ENCODE assay signal across 1 cellular context in the genomic region with DNA sequence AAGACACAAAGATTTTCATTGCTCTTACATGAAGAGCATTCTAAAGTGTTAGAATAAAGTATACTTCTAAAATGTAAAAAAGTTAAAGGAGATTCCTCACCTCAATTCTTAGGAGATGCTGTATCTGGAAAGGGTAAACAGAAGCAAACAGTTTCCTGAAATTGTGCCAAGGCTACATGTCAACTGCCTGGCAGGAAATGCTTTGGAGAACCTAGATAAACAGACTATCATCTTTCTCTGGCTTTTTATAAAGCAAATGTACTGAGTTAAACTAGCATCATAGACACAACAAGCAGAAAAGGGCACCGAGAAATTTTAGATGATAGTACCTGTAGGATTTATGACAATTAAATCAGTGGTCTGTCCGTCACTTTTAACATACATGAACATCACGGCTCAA.
TF ChIP-seq lines count a peak whose summit lies in the region.

No MANE protein-coding gene starts in this region.

TF ChIP-seq in SK-N-SH treated with all-trans-retinoic acid at 6 μM for 48 hours, 23 proteins besides CTCF, POLR2A, EP300 and RAD21 (continued from another document):
- TF ChIP-seq, protein P1, sequence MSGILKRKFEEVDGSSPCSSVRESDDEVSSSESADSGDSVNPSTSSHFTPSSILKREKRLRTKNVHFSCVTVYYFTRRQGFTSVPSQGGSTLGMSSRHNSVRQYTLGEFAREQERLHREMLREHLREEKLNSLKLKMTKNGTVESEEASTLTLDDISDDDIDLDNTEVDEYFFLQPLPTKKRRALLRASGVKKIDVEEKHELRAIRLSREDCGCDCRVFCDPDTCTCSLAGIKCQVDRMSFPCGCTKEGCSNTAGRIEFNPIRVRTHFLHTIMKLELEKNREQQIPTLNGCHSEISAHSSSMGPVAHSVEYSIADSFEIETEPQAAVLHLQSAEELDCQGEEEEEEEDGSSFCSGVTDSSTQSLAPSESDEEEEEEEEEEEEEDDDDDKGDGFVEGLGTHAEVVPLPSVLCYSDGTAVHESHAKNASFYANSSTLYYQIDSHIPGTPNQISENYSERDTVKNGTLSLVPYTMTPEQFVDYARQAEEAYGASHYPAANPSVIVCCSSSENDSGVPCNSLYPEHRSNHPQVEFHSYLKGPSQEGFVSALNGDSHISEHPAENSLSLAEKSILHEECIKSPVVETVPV (CRISPR knock-in tag; IDR thresholded peaks at IDR 0.05): no peak
- no peak for TF ChIP-seq BACH2 (CRISPR knock-in tag; IDR thresholded peaks at IDR 0.05; ENCODE audit: borderline replicate concordance)
- TF ChIP-seq ISL1 (CRISPR knock-in tag; IDR thresholded peaks at IDR 0.05): no peak
- TF ChIP-seq ESRRG (CRISPR knock-in tag; IDR thresholded peaks at IDR 0.05): no peak
- TF ChIP-seq, protein P2, sequence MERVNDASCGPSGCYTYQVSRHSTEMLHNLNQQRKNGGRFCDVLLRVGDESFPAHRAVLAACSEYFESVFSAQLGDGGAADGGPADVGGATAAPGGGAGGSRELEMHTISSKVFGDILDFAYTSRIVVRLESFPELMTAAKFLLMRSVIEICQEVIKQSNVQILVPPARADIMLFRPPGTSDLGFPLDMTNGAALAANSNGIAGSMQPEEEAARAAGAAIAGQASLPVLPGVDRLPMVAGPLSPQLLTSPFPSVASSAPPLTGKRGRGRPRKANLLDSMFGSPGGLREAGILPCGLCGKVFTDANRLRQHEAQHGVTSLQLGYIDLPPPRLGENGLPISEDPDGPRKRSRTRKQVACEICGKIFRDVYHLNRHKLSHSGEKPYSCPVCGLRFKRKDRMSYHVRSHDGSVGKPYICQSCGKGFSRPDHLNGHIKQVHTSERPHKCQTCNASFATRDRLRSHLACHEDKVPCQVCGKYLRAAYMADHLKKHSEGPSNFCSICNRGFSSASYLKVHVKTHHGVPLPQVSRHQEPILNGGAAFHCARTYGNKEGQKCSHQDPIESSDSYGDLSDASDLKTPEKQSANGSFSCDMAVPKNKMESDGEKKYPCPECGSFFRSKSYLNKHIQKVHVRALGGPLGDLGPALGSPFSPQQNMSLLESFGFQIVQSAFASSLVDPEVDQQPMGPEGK (CRISPR knock-in tag; IDR thresholded peaks at IDR 0.05; ENCODE audit: borderline replicate concordance): no peak
